Comparison of ENCODE assay signal across 1 cellular context in the genomic region with DNA sequence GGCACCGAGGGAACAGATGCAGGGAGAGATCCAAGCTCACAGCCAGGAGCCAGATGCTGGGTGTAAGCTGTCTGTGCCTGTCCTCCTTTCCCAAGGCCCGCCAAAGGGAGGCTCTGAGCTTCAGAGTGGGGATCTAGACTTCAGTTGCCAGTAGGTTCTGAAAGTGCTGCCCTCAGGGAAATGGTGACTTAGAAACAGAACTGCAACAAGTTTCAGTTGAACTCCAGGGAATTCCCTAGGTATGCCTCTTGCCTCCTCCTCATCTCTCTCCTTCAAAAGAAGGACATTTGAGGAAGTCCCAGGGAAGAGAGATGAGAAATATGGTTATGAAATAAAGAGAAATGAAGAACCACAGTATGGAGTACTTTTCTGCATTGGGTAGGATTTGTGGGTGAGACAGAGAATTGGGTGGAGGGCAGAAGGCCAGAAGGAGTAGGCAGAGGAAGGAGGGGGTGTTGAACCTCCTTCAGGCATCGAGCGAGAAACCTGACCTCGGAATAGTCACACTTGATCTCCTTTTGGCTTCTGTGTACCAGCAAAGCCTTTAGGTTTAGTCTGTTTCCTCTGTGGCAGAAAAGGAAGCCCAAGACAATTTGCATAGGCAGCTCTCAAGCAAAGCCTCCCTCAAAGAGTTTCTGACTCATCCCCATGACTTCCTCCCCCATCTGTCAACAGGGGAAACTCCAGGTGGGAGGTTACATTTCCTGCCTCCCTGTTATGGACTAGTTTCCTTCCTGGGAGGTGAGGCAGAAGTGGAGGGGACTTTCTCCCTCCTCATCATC.
TF ChIP-seq lines count a peak whose summit lies in the region.

No MANE protein-coding gene starts in this region.

TF ChIP-seq in K562, 482 proteins besides CTCF, POLR2A, EP300 and RAD21 (continued from another document and continues in another):
- TF ChIP-seq ETV6 (IDR thresholded peaks at IDR 0.05; ENCODE audit: borderline replicate concordance in 1 of 2, low read depth in 2 of 2, low read length in 1 of 2) (peak; percentile 68 to 78; a peak in 3 of 4 replicates), ETV6 (CRISPR knock-in tag; IDR thresholded peaks at IDR 0.05; ENCODE audit: borderline replicate concordance) (no peak), ZBTB17 (CRISPR knock-in tag; IDR thresholded peaks at IDR 0.05) (no peak), TARDBP (IDR thresholded peaks at IDR 0.05) (no peak), FOS (IDR thresholded peaks at IDR 0.05; ENCODE audit: extremely low read depth, insufficient read length) (no peak), ARNT (IDR thresholded peaks at IDR 0.05) (no peak), TFAM (CRISPR knock-in tag; conservative IDR thresholded peaks at IDR 0.05) (no peak), TAL1 (IDR thresholded peaks at IDR 0.05) (no peak), EGR1 (conservative IDR thresholded peaks at IDR 0.05) (peak; percentile 42; the same call in 1 of the 2 replicates), PCBP1 (IDR thresholded peaks at IDR 0.05; ENCODE audit: low read depth, low read length, poor library complexity, severe bottlenecking) (no peak), ZNF263 (CRISPR knock-in tag; IDR thresholded peaks at IDR 0.05; ENCODE audit: borderline replicate concordance) (peak; percentile 34; the same call in 1 of the 2 replicates), SMARCA4 (IDR thresholded peaks at IDR 0.05) (peak; percentile 54; the same call in 1 of the 2 replicates), KDM2B (CRISPR knock-in tag; IDR thresholded peaks at IDR 0.05) (no peak), FOXJ3 (CRISPR knock-in tag; IDR thresholded peaks at IDR 0.05) (no peak), ZNF217 (CRISPR knock-in tag; IDR thresholded peaks at IDR 0.05) (no peak), ELK1 (CRISPR knock-in tag; IDR thresholded peaks at IDR 0.05) (no peak), ZBTB49 (CRISPR knock-in tag; IDR thresholded peaks at IDR 0.05; ENCODE audit: borderline replicate concordance) (no peak), MXI1 (IDR thresholded peaks at IDR 0.05; ENCODE audit: low read depth, low read length) (no peak), HDAC8 (tag; IDR thresholded peaks at IDR 0.05) (no peak), ZNF583 (CRISPR knock-in tag; IDR thresholded peaks at IDR 0.05) (no peak), MBD1 (CRISPR knock-in tag; IDR thresholded peaks at IDR 0.05) (no peak), SAFB (IDR thresholded peaks at IDR 0.05; ENCODE audit: borderline replicate concordance, low read depth, low read length) (no peak), PPARD (CRISPR knock-in tag; IDR thresholded peaks at IDR 0.05) (no peak), ZBTB40 (IDR thresholded peaks at IDR 0.05) (no peak), ZBTB40 (CRISPR knock-in tag; IDR thresholded peaks at IDR 0.05) (no peak), PHF21A (IDR thresholded peaks at IDR 0.05; ENCODE audit: borderline replicate concordance, low read depth) (no peak)
- TF ChIP-seq, protein P1, sequence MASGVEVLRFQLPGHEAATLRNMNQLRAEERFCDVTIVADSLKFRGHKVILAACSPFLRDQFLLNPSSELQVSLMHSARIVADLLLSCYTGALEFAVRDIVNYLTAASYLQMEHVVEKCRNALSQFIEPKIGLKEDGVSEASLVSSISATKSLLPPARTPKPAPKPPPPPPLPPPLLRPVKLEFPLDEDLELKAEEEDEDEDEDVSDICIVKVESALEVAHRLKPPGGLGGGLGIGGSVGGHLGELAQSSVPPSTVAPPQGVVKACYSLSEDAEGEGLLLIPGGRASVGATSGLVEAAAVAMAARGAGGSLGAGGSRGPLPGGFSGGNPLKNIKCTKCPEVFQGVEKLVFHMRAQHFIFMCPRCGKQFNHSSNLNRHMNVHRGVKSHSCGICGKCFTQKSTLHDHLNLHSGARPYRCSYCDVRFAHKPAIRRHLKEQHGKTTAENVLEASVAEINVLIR (CRISPR knock-in tag; IDR thresholded peaks at IDR 0.05): no peak
- TF ChIP-seq, protein P2, sequence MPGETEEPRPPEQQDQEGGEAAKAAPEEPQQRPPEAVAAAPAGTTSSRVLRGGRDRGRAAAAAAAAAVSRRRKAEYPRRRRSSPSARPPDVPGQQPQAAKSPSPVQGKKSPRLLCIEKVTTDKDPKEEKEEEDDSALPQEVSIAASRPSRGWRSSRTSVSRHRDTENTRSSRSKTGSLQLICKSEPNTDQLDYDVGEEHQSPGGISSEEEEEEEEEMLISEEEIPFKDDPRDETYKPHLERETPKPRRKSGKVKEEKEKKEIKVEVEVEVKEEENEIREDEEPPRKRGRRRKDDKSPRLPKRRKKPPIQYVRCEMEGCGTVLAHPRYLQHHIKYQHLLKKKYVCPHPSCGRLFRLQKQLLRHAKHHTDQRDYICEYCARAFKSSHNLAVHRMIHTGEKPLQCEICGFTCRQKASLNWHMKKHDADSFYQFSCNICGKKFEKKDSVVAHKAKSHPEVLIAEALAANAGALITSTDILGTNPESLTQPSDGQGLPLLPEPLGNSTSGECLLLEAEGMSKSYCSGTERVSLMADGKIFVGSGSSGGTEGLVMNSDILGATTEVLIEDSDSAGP (CRISPR knock-in tag; IDR thresholded peaks at IDR 0.05): no peak
